Comparison of ENCODE assay signal across 8 cellular contexts in the genomic region with DNA sequence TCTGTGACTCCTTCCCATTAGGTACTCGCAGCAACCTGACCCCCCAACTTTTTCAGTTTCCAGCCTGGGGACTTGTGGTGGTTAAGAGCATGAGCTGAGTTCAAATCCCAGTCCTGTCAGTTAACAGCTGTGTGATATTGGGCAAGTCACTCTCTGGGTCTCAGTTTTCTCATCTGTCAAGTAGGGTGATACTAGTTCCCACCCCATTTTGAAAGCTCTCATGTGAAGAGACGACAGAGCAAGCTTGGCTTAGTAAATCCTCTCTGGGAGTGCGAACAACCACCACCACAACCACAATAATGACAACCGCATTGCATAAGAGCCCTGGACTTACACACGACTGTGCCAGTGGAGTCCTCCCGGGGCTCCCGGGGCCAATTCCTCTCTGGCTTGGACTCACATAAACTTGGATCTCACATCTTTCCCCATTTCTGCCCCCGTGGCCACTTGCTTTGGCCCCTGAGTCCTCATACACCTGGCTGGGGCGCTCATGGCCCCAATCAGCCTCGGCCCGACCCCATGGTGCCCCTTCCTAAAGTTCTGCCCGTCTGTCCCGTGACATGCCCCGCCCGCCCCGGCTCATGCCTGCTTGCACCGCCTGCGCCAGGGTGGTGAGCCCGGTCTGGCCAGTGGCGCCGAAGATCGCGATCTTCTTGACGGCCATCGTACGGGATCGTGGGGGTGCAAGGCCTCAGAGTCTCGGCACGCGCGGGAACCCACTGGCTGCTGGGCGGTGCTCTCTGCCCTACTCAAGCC. TPM values are rescaled to one million over a fixed set of nuclear protein-coding genes. Genes with fewer than 3 reads are reported as not detected.
DNase-seq lines count a peak whose midpoint lies in the region; TF ChIP-seq lines count a peak whose summit lies in the region.

A gene (minus strand): TSS at position 721 of the 756 bp plus-strand sequence. CDS start 57 bp downstream, at position 664.

- peak within 1 kb of the TSS; percentile 95 for H3K27ac Mint-ChIP-seq in HFFc6

- peaks cover 13% of the 10 kb centered on the region for H3K27me3 Mint-ChIP-seq in HFFc6 (ENCODE audit: insufficient read depth)

- WGBS in mesenchymal stem cell: 8% methylated on average over 31 of the region's 32 CpGs
- WGBS in transverse colon (ENCODE audit: low coverage in 1 of 2), 2 donors: 6% methylated on average over 25 of the region's 32 CpGs; no CpG with 5 or more reads in 1 of the 2 donors

- TF ChIP-seq CTCF in HFFc6 (IDR thresholded peaks at IDR 0.05) (no peak), dorsolateral prefrontal cortex (IDR thresholded peaks at IDR 0.05 in 54 of 56, conservative IDR thresholded peaks at IDR 0.05 in 2 of 56; ENCODE audit: low read depth in 1 of 56, partially characterized antibody in 56 of 56) (peak in 5 of 56 donors; percentile 0 to 28 (median 11)), transverse colon (IDR thresholded peaks at IDR 0.05) (no peak)

- H4K8ac ChIP-seq in mesenchymal stem cell (ENCODE audit: low read length): peak within 1 kb of the TSS; percentile 95

- H2BK12ac ChIP-seq in mesenchymal stem cell (ENCODE audit: low read length in 2 of 2): peak within 1 kb of the TSS; percentile 33 to 45

- peaks cover 22% of the 10 kb centered on the region for H3K4me1 ChIP-seq in mesenchymal stem cell (ENCODE audit: control insufficient read depth, insufficient read depth, low read depth, low read length)
- H3K4me1 ChIP-seq in transverse colon: peaks cover 15 to 33% (median 30%) of the 10 kb centered on the region in 4 donors

- peak within 1 kb of the TSS; percentile 91 to 99 for H3K18ac ChIP-seq in mesenchymal stem cell (ENCODE audit: low read depth in 1 of 2, low read length in 2 of 2)

- DNase-seq in EH (ENCODE audit: low read depth): peak; percentile 79
- peak; percentile 57 for DNase-seq in HFFc6
- DNase-seq in SKM-1 (lab: John Stamatoyannopoulos, UW; ENCODE audit: unreplicated experiment): peak; percentile 88
- DNase-seq in dorsolateral prefrontal cortex: peak in 1 of 10 donors; percentile 25
- DNase-seq in mesenchymal stem cell: peak; percentile 91
- peak; percentile 63 for DNase-seq in transverse colon
- DNase-seq in epidermal melanocyte (ENCODE audit: insufficient read length, low spot score): no peak
- no peak for DNase-seq in D341Med (ENCODE audit: low spot score)

- peaks cover 7% of the 10 kb centered on the region for H3K79me1 ChIP-seq in mesenchymal stem cell (replicated peaks; ENCODE audit: low read length, poor library complexity, severe bottlenecking)

- in situ Hi-C loops in transverse colon (cut with MboI; ENCODE audit: low pct_ligation_motif_present in 1 of 4, low pct_unique_long_range_greater_than_20kb in 1 of 4, low sequenced_read_pairs in 3 of 4): no loop called here

- peak within 1 kb of the TSS; percentile 65 for H2AFZ ChIP-seq in mesenchymal stem cell (ENCODE audit: low read depth, low read length)

- H2AK5ac ChIP-seq in mesenchymal stem cell (ENCODE audit: low read length, severe bottlenecking): peak within 1 kb of the TSS; percentile 96

- peak within 1 kb of the TSS; percentile 95 for H4K91ac ChIP-seq in mesenchymal stem cell (ENCODE audit: low read length)

- intact Hi-C loops in dorsolateral prefrontal cortex (cut with DNase I): loop anchor here (1.0 to 10.0 kb wide), 4 partner anchors 21 to 140 kb away; a partner anchor contains a TSS
- intact Hi-C loops in transverse colon (cut with DNase I; ENCODE audit: low total_unique reads): no loop called here

- no peak within 1 kb of the TSS for H2BK5ac ChIP-seq in mesenchymal stem cell (ENCODE audit: low read depth, low read length, poor library complexity, severe bottlenecking)

- H3K4me2 ChIP-seq in mesenchymal stem cell (ENCODE audit: low read length, poor library complexity, severe bottlenecking): peak within 1 kb of the TSS; percentile 78

- H3K36me3 ChIP-seq in mesenchymal stem cell (ENCODE audit: control insufficient read depth in 1 of 2, insufficient read depth in 2 of 2, low read depth in 1 of 2, low read length in 2 of 2) (no peaks in the 10 kb centered on the region), transverse colon (no peaks in the 10 kb centered on the region)

- no peak within 1 kb of the TSS for H2BK120ac ChIP-seq in mesenchymal stem cell (ENCODE audit: low read depth, low read length)

- H3K27me3 ChIP-seq in dorsolateral prefrontal cortex (no peaks in the 10 kb centered on the region), mesenchymal stem cell (ENCODE audit: control insufficient read depth in 1 of 2, insufficient read depth in 1 of 2, low read length in 2 of 2) (peaks cover 0 to 9% of the 10 kb centered on the region in 2 experiments), transverse colon (peaks cover 10% of the 10 kb centered on the region)

- peak within 1 kb of the TSS; percentile 97 for H2BK15ac ChIP-seq in mesenchymal stem cell (ENCODE audit: low read depth, poor library complexity, severe bottlenecking)

- peak within 1 kb of the TSS; percentile 95 for H3K4me3 Mint-ChIP-seq in HFFc6

- TF ChIP-seq EP300 in transverse colon (IDR thresholded peaks at IDR 0.05; ENCODE audit: low read depth): no peak

- peaks cover 25% of the 10 kb centered on the region for H3K4me1 Mint-ChIP-seq in HFFc6 (ENCODE audit: low read depth)

- H3K14ac ChIP-seq in mesenchymal stem cell (ENCODE audit: low read length in 2 of 2): no peak within 1 kb of the TSS

- H3K4me3 ChIP-seq in dorsolateral prefrontal cortex (peak within 1 kb of the TSS; percentile 41 to 97 (median 78)), mesenchymal stem cell (ENCODE audit: insufficient read depth in 1 of 2, low read depth in 1 of 2, low read length in 2 of 2) (peak within 1 kb of the TSS; percentile 73 to 83), transverse colon (peak within 1 kb of the TSS; percentile 48 to 80 (median 68))

- peak; percentile 93 for TF ChIP-seq POLR2A in transverse colon (IDR thresholded peaks at IDR 0.05)

- H3K23ac ChIP-seq in mesenchymal stem cell (ENCODE audit: low read length in 2 of 2): no peak within 1 kb of the TSS

- H3K9ac ChIP-seq in mesenchymal stem cell (ENCODE audit: low read length): peak within 1 kb of the TSS; percentile 91

- H3K9me3 ChIP-seq in mesenchymal stem cell (ENCODE audit: control insufficient read depth, low read length) (no peaks in the 10 kb centered on the region), transverse colon (no peaks in the 10 kb centered on the region)

- no peaks in the 10 kb centered on the region for H3K9me3 Mint-ChIP-seq in HFFc6

- peak within 1 kb of the TSS; percentile 49 to 64 for H3K4ac ChIP-seq in mesenchymal stem cell (ENCODE audit: low read depth in 1 of 2, low read length in 2 of 2)

- H3K27ac ChIP-seq in dorsolateral prefrontal cortex: peak within 1 kb of the TSS; percentile 26 to 95 (median 81)
- H3K27ac ChIP-seq in mesenchymal stem cell (ENCODE audit: low read length, poor library complexity, severe bottlenecking): peak within 1 kb of the TSS; percentile 75
- peak within 1 kb of the TSS; percentile 93 to 95 (median 95) for H3K27ac ChIP-seq in transverse colon

- H3K36me3 Mint-ChIP-seq in HFFc6 (ENCODE audit: low read depth): peaks cover 5% of the 10 kb centered on the region; the same call in 1 of the 2 replicates

RNA-seq across cellular contexts. Expression of the gene that starts here (rescaled TPM):
- 10 to 100 TPM; 35.3 to 55.7 (median 52.5) TPM for total RNA-seq in HFFc6 (2021; fragmentation: NEBNext Ultra II Directional; extraction: Animal tissue kit (Norgen Biotek cat#: 25700))
- total RNA-seq in dorsolateral prefrontal cortex (10 to 100 TPM; 22.5 to 59.4 (median 36.1) TPM), transverse colon (100 to 1,000 TPM in 3 of 4 donors, 10 to 100 TPM in 1; 81.5 to 193 (median 147) TPM)
- 83.8 TPM for polyA plus RNA-seq in mesenchymal stem cell (2013, experiment 1 of 2)
- 80.0 TPM for polyA plus RNA-seq in mesenchymal stem cell (2013, experiment 2 of 2)

Comparison
In these comparisons a context has a peak if more than half of its experiments do, and no peak if none do; other contexts are left out.
1. DNase-seq: peak in EH (single experiment), HFFc6 (single experiment), SKM-1 (single experiment), mesenchymal stem cell (single experiment) and transverse colon (single experiment); none in epidermal melanocyte (single experiment) and D341Med (single experiment).
2. Peak in every context shown above with its lines, with median percentiles within 50 percentile points of each other: H3K27ac ChIP-seq and H3K4me3 ChIP-seq.